Comparison of ENCODE assay signal across 1 cellular context in the genomic region with DNA sequence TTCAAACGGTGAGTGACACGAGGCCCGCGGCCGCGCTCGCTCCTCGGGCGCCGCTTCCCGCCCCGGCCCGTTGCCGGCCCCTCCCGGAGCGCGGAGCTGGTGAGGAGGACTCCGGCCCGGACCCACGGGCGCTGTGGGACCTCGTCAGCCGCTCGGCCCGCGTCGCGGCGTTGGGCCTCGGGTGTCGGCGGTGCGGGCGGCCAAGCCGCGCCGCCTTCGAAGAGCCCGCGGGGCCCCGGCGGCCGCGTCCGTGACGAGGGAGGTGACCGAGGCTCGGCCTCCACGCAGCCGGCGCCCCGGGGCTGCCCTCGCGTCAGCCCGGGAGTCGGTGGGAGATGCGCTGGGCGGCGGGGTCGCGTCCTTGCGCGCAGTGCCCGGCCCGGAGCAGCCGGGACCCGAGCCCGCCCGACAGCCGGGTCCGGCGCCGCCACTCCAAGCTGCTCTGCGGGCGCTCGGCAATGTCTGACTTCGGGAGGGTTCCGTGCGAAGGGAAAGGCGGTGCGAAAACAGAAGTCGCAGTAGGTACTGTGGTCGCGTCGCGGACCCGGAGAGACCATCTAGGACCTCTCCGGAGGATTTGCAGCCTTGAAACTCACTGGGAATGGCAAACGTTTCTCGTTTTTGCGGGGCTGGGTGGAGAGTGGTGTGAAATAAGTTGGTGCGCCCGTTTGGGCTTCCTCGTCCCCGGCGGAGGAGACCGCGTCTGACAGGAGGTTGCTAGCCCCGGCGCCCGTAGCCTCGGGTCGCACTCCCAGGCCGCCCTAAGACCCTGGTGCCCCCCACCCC.
TF ChIP-seq lines count a peak whose summit lies in the region.

No MANE protein-coding gene starts in this region.

TF ChIP-seq in K562, 482 proteins besides CTCF, POLR2A, EP300 and RAD21 (continued from another document and continues in another):
- TF ChIP-seq, protein P1, sequence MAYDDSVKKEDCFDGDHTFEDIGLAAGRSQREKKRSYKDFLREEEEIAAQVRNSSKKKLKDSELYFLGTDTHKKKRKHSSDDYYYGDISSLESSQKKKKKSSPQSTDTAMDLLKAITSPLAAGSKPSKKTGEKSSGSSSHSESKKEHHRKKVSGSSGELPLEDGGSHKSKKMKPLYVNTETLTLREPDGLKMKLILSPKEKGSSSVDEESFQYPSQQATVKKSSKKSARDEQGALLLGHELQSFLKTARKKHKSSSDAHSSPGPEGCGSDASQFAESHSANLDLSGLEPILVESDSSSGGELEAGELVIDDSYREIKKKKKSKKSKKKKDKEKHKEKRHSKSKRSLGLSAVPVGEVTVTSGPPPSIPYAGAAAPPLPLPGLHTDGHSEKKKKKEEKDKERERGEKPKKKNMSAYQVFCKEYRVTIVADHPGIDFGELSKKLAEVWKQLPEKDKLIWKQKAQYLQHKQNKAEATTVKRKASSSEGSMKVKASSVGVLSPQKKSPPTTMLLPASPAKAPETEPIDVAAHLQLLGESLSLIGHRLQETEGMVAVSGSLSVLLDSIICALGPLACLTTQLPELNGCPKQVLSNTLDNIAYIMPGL (CRISPR knock-in tag; IDR thresholded peaks at IDR 0.05): no peak
- TF ChIP-seq ZBTB7A (IDR thresholded peaks at IDR 0.05; ENCODE audit: borderline replicate concordance, control insufficient read depth, low read depth, low read length) (peak; percentile 55; the same call in 1 of the 2 replicates), ZNF175 (CRISPR knock-in tag; IDR thresholded peaks at IDR 0.05; ENCODE audit: low read depth) (no peak), KLF1 (tag; IDR thresholded peaks at IDR 0.05) (0 out of 2 replicates have a peak, but pooled peaks have one; percentile 17), PHB2 (IDR thresholded peaks at IDR 0.05; ENCODE audit: low read depth) (no peak), RBFOX2 (IDR thresholded peaks at IDR 0.05; ENCODE audit: low read depth, low read length) (peak; percentile 61), KDM2B (CRISPR knock-in tag; IDR thresholded peaks at IDR 0.05) (0 out of 2 replicates have a peak, but pooled peaks have one; percentile 10), KDM5B (IDR thresholded peaks at IDR 0.05; ENCODE audit: insufficient replicate concordance, low read depth, low read length) (peak; percentile 28), CREM (IDR thresholded peaks at IDR 0.05; ENCODE audit: low read depth) (no peak), ZNF609 (CRISPR knock-in tag; IDR thresholded peaks at IDR 0.05; ENCODE audit: borderline replicate concordance) (no peak), L3MBTL2 (IDR thresholded peaks at IDR 0.05) (peak; percentile 18; the same call in 1 of the 2 replicates), SRSF1 (IDR thresholded peaks at IDR 0.05; ENCODE audit: low read depth, low read length) (no peak), KAT7 (CRISPR knock-in tag; IDR thresholded peaks at IDR 0.05; ENCODE audit: borderline replicate concordance) (peak; percentile 78), PREB (CRISPR knock-in tag; IDR thresholded peaks at IDR 0.05) (peak; percentile 96; the same call in 1 of the 2 replicates), SMAD4 (CRISPR knock-in tag; conservative IDR thresholded peaks at IDR 0.05) (peak; percentile 74), CBX1 (IDR thresholded peaks at IDR 0.05; ENCODE audit: low read depth) (no peak), POLR2G (IDR thresholded peaks at IDR 0.05; ENCODE audit: low read depth, low read length) (peak; percentile 8; the same call in 1 of the 2 replicates), ZNF23 (CRISPR knock-in tag; IDR thresholded peaks at IDR 0.05) (no peak), CEBPB (tag; IDR thresholded peaks at IDR 0.05) (no peak), CGGBP1 (CRISPR knock-in tag; IDR thresholded peaks at IDR 0.05) (no peak), CHCHD3 (CRISPR knock-in tag; IDR thresholded peaks at IDR 0.05) (no peak), MYNN (IDR thresholded peaks at IDR 0.05) (no peak), MYNN (CRISPR knock-in tag; IDR thresholded peaks at IDR 0.05) (no peak), IRF9 (tag; IDR thresholded peaks at IDR 0.05) (no peak), GATAD2B (IDR thresholded peaks at IDR 0.05; ENCODE audit: borderline replicate concordance) (peak; percentile 66; the same call in 1 of the 2 replicates), TAF1 (IDR thresholded peaks at IDR 0.05; ENCODE audit: control insufficient read depth, extremely low read depth, insufficient read depth, low read length, severe bottlenecking) (peak; percentile 27), PHF8 (IDR thresholded peaks at IDR 0.05; ENCODE audit: borderline replicate concordance, low read length) (peak; percentile 36; the same call in 1 of the 2 replicates), ZNF143 (CRISPR knock-in tag; IDR thresholded peaks at IDR 0.05) (no peak), ZNF232 (CRISPR knock-in tag; IDR thresholded peaks at IDR 0.05) (no peak), ZFP91 (CRISPR knock-in tag; IDR thresholded peaks at IDR 0.05) (no peak), TCFL5 (CRISPR knock-in tag; conservative IDR thresholded peaks at IDR 0.05) (no peak), KHSRP (IDR thresholded peaks at IDR 0.05) (no peak), PHF21A (IDR thresholded peaks at IDR 0.05; ENCODE audit: borderline replicate concordance, low read depth) (no peak), HNRNPH1 (optimal IDR thresholded peaks at IDR 0.05; ENCODE audit: low read depth, low read length) (no peak), HLTF (IDR thresholded peaks at IDR 0.05) (no peak), STAG1 (CRISPR knock-in tag; IDR thresholded peaks at IDR 0.05; ENCODE audit: borderline replicate concordance) (no peak), BMI1 (IDR thresholded peaks at IDR 0.05; ENCODE audit: low read length) (no peak), DACH1 (IDR thresholded peaks at IDR 0.05; ENCODE audit: partially characterized antibody) (no peak), GABPA (tag; conservative IDR thresholded peaks at IDR 0.05; ENCODE audit: low read depth) (0 out of 2 replicates have a peak, but pooled peaks have one; percentile 23)
- TF ChIP-seq, protein P2, sequence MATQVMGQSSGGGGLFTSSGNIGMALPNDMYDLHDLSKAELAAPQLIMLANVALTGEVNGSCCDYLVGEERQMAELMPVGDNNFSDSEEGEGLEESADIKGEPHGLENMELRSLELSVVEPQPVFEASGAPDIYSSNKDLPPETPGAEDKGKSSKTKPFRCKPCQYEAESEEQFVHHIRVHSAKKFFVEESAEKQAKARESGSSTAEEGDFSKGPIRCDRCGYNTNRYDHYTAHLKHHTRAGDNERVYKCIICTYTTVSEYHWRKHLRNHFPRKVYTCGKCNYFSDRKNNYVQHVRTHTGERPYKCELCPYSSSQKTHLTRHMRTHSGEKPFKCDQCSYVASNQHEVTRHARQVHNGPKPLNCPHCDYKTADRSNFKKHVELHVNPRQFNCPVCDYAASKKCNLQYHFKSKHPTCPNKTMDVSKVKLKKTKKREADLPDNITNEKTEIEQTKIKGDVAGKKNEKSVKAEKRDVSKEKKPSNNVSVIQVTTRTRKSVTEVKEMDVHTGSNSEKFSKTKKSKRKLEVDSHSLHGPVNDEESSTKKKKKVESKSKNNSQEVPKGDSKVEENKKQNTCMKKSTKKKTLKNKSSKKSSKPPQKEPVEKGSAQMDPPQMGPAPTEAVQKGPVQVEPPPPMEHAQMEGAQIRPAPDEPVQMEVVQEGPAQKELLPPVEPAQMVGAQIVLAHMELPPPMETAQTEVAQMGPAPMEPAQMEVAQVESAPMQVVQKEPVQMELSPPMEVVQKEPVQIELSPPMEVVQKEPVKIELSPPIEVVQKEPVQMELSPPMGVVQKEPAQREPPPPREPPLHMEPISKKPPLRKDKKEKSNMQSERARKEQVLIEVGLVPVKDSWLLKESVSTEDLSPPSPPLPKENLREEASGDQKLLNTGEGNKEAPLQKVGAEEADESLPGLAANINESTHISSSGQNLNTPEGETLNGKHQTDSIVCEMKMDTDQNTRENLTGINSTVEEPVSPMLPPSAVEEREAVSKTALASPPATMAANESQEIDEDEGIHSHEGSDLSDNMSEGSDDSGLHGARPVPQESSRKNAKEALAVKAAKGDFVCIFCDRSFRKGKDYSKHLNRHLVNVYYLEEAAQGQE (CRISPR knock-in tag; IDR thresholded peaks at IDR 0.05; ENCODE audit: low read depth): 0 out of 2 replicates have a peak, but pooled peaks have one; percentile 2
- TF ChIP-seq, protein P3, sequence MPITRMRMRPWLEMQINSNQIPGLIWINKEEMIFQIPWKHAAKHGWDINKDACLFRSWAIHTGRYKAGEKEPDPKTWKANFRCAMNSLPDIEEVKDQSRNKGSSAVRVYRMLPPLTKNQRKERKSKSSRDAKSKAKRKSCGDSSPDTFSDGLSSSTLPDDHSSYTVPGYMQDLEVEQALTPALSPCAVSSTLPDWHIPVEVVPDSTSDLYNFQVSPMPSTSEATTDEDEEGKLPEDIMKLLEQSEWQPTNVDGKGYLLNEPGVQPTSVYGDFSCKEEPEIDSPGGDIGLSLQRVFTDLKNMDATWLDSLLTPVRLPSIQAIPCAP (CRISPR knock-in tag; IDR thresholded peaks at IDR 0.05; ENCODE audit: borderline replicate concordance): no peak
- TF ChIP-seq, protein P4, sequence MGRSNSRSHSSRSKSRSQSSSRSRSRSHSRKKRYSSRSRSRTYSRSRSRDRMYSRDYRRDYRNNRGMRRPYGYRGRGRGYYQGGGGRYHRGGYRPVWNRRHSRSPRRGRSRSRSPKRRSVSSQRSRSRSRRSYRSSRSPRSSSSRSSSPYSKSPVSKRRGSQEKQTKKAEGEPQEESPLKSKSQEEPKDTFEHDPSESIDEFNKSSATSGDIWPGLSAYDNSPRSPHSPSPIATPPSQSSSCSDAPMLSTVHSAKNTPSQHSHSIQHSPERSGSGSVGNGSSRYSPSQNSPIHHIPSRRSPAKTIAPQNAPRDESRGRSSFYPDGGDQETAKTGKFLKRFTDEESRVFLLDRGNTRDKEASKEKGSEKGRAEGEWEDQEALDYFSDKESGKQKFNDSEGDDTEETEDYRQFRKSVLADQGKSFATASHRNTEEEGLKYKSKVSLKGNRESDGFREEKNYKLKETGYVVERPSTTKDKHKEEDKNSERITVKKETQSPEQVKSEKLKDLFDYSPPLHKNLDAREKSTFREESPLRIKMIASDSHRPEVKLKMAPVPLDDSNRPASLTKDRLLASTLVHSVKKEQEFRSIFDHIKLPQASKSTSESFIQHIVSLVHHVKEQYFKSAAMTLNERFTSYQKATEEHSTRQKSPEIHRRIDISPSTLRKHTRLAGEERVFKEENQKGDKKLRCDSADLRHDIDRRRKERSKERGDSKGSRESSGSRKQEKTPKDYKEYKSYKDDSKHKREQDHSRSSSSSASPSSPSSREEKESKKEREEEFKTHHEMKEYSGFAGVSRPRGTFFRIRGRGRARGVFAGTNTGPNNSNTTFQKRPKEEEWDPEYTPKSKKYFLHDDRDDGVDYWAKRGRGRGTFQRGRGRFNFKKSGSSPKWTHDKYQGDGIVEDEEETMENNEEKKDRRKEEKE (IDR thresholded peaks at IDR 0.05; ENCODE audit: borderline replicate concordance in 1 of 2, control insufficient read depth in 1 of 2, low read depth in 2 of 2, low read length in 1 of 2): no peak
